In the genomic region with DNA sequence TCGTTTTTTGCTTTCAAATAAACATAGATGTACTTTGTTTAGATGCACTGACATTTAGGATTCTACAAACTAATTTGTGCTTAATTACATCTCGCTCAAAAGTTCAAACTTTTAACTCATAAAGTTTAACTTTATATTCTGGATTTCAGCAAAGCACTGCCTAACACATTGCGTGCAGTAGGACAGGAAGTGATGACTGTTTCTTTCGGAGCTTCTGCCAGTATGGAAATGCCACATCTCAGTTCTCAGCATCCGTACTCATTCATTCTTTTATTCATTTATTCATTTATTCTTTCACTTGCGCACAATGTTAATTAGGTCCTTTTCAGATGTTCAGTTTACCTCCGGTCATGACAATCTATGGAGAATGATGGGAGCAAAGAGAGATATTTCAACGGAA, we compare ENCODE assay signal across 24 cellular contexts.
DNase-seq lines count a peak whose midpoint lies in the region; FAIRE-seq and TF ChIP-seq lines count a peak whose summit lies in the region.
"Had no signal": no experiment of that assay in that cellular context is flagged by ENCODE, and none has a peak within 500 bp of the region (broad histone marks: within the 10 kb centered on the region; RNA-seq: fewer than 3 reads in every experiment).

No MANE protein-coding gene starts in this region.

- H3K4me1 ChIP-seq in astrocyte (ENCODE audit: insufficient read depth, low read length) (peaks cover 17% of the 10 kb centered on the region), spleen (peaks cover 0 to 7% (median 0%) of the 10 kb centered on the region in 6 donors)
- H3K4me1 ChIP-seq: thyroid gland had no signal

- no peak for TF ChIP-seq POLR2A in spleen (IDR thresholded peaks at IDR 0.05)

- H3K4me1 Mint-ChIP-seq in astrocyte (ENCODE audit: low read depth, unreplicated experiment), result peaks cover 11% of the 10 kb centered on the region
- H3K4me1 Mint-ChIP-seq: CD4-positive, alpha-beta memory T cell had no signal

- H3K27me3 ChIP-seq in MG63 (no peaks in the 10 kb centered on the region), astrocyte (ENCODE audit: insufficient read depth, low read length) (no peaks in the 10 kb centered on the region), spleen (replicated peaks in 1 of 7) (no peaks in the 10 kb centered on the region)
- H3K27me3 ChIP-seq: cardiac muscle cell, thyroid gland had no signal

- H3K9me3 Mint-ChIP-seq in astrocyte (ENCODE audit: unreplicated experiment), result no peaks in the 10 kb centered on the region
- H3K9me3 Mint-ChIP-seq: nephron had no signal

- in situ Hi-C loops in G401 (cut with HindIII; ENCODE audit: low sequenced_read_pairs), result no loop called here

- H2AFZ ChIP-seq in astrocyte (ENCODE audit: low read depth, low read length), result peak overlapping the region; percentile 18

- no peaks in the 10 kb centered on the region for H4K20me1 ChIP-seq in astrocyte (ENCODE audit: insufficient read depth, low read length)

- no peak overlapping the region for H3K4me3 Mint-ChIP-seq in astrocyte (ENCODE audit: unreplicated experiment)
- H3K4me3 Mint-ChIP-seq: CD4-positive, alpha-beta memory T cell; nephron had no signal

- 65 to 87% (median 72%) methylated on average over 8 of the region's 8 CpGs for WGBS in spleen, 5 donors

- no peaks in the 10 kb centered on the region for H3K79me2 ChIP-seq in astrocyte (ENCODE audit: insufficient read depth, low read length)

- H3K36me3 ChIP-seq in MG63, result no peaks in the 10 kb centered on the region
- no peaks in the 10 kb centered on the region for H3K36me3 ChIP-seq in astrocyte (ENCODE audit: insufficient read depth, low read length)
- H3K36me3 ChIP-seq in spleen, result no peaks in the 10 kb centered on the region
- H3K36me3 ChIP-seq: cardiac muscle cell, thyroid gland, WERI-Rb-1 had no signal

- peak; percentile 23 for DNase-seq in AG09309 (ENCODE audit: low read depth)
- DNase-seq in MG63, result peak; percentile 28
- peak; percentile 67 for DNase-seq in astrocyte (ENCODE audit: low read depth)
- peak; percentile 2 for DNase-seq in fibroblast of peridontal ligament (ENCODE audit: extremely low read depth)
- no peak for DNase-seq in spleen
- no peak for DNase-seq in central memory CD4-positive, alpha-beta T cell
- DNase-seq in G401 (ENCODE audit: low spot score), result no peak
- no peak for DNase-seq in COLO668 (lab: John Stamatoyannopoulos, UW; ENCODE audit: unreplicated experiment)
- DNase-seq: activated CD8-positive, alpha-beta memory T cell treated with anti-CD3 and anti-CD28 coated beads, Interleukin-2, amount 50 U/mL, for 48 hours; CD4-positive, alpha-beta memory T cell; DMS153; glutamatergic neuron; Karpas-422; left colon; NCI-H2081 treated with DMSO at 0.1 percent for 48 hours; NCI-H524; OCI-M1; SIG-M5; stimulated activated naive CD4-positive, alpha-beta T cell treated with Interleukin-2 at 50 U/mL for 16 hours; T-helper 1 cell; thyroid gland; WERI-Rb-1 had no signal

- no peaks in the 10 kb centered on the region for H3K36me3 Mint-ChIP-seq in astrocyte (ENCODE audit: low read depth, unreplicated experiment)
- H3K36me3 Mint-ChIP-seq: CD4-positive, alpha-beta memory T cell had no signal

- H3K9me3 ChIP-seq in MG63, result no peaks in the 10 kb centered on the region
- H3K9me3 ChIP-seq in astrocyte (ENCODE audit: insufficient read depth, low read depth, low read length), result no peaks in the 10 kb centered on the region
- H3K9me3 ChIP-seq in spleen, result peaks cover 0 to 4% (median 0%) of the 10 kb centered on the region in 8 donors
- H3K9me3 ChIP-seq: thyroid gland had no signal

- H3K4me3 ChIP-seq in AG09309 (ENCODE audit: control insufficient read depth, low read depth, low read length) (no peak overlapping the region), MG63 (0 out of 2 replicates have a peak overlapping the region, but pooled peaks have one; percentile 1), astrocyte (ENCODE audit: insufficient read depth, low read depth, low read length) (peak overlapping the region; percentile 32), spleen (no peak overlapping the region)
- H3K4me3 ChIP-seq: cardiac muscle cell, thyroid gland had no signal

- peak overlapping the region; percentile 81 for H3K4me2 ChIP-seq in astrocyte (ENCODE audit: low read length)

- no peak for FAIRE-seq in astrocyte (lab: Jason Lieb, UNC)

- intact Hi-C loops in spleen (cut with DNase I; ENCODE audit: low total_unique reads), result no loop called here

- no peak for TF ChIP-seq CTCF in AG09309 (IDR thresholded peaks at IDR 0.05; ENCODE audit: control insufficient read depth, insufficient read depth, low read depth, low read length, missing control alignments)
- no peak for TF ChIP-seq CTCF in astrocyte (IDR thresholded peaks at IDR 0.05; ENCODE audit: insufficient read depth, low read depth, low read length)
- TF ChIP-seq CTCF in spleen (IDR thresholded peaks at IDR 0.05 in 8 of 11, conservative IDR thresholded peaks at IDR 0.05 in 3 of 11), result no peak

- H3K27ac Mint-ChIP-seq in astrocyte (ENCODE audit: unreplicated experiment), result no peak overlapping the region
- H3K27ac Mint-ChIP-seq: CD4-positive, alpha-beta memory T cell; nephron had no signal

- H3K27me3 Mint-ChIP-seq in astrocyte (ENCODE audit: low read depth, unreplicated experiment), result no peaks in the 10 kb centered on the region
- H3K27me3 Mint-ChIP-seq: CD4-positive, alpha-beta memory T cell had no signal

- H3K27ac ChIP-seq in astrocyte (ENCODE audit: low read depth, low read length) (peak overlapping the region; percentile 82), spleen (no peak overlapping the region)
- H3K27ac ChIP-seq: cardiac muscle cell, thyroid gland, WERI-Rb-1 had no signal

- H3K9ac ChIP-seq in astrocyte (ENCODE audit: low read length), result peak overlapping the region; percentile 64

Comparison
In these comparisons a context has a peak if more than half of its experiments do, and no peak if none do; other contexts are left out.
1. DNase-seq: peak in AG09309 (single experiment), MG63 (single experiment), astrocyte (single experiment) and fibroblast of peridontal ligament (single experiment); none in spleen (single experiment), central memory CD4-positive, alpha-beta T cell (single experiment), G401 (single experiment) and COLO668 (single experiment).
2. H3K4me3 ChIP-seq: peak in MG63 (single experiment) and astrocyte (single experiment); none in AG09309 (single experiment) and spleen (0 of 8).